ENCODE assay signal across 2 cellular contexts in genomic region chr16:24315343-24315742, GRCh38.
TF ChIP-seq lines count a peak whose summit lies in the region.

No MANE protein-coding gene starts in this region.

TF ChIP-seq in HEK293, 187 proteins besides CTCF, POLR2A, EP300 and RAD21:
- TF ChIP-seq SP7 (tag by site-specific recombination; IDR thresholded peaks at IDR 0.05) (no peak), PRDM1 (tag by site-specific recombination; IDR thresholded peaks at IDR 0.05) (0 out of 2 replicates have a peak, but pooled peaks have one; percentile 34), ZNF521 (tag by site-specific recombination; IDR thresholded peaks at IDR 0.05) (no peak), ZNF366 (tag by site-specific recombination; conservative IDR thresholded peaks at IDR 0.05) (peak; percentile 55), ZNF660 (tag by site-specific recombination; IDR thresholded peaks at IDR 0.05) (no peak)

TF ChIP-seq in K562, 482 proteins besides CTCF, POLR2A, EP300 and RAD21:
- TF ChIP-seq KLF13 (tag; IDR thresholded peaks at IDR 0.05; ENCODE audit: borderline replicate concordance, low read depth) = no peak
- TF ChIP-seq, protein P1, sequence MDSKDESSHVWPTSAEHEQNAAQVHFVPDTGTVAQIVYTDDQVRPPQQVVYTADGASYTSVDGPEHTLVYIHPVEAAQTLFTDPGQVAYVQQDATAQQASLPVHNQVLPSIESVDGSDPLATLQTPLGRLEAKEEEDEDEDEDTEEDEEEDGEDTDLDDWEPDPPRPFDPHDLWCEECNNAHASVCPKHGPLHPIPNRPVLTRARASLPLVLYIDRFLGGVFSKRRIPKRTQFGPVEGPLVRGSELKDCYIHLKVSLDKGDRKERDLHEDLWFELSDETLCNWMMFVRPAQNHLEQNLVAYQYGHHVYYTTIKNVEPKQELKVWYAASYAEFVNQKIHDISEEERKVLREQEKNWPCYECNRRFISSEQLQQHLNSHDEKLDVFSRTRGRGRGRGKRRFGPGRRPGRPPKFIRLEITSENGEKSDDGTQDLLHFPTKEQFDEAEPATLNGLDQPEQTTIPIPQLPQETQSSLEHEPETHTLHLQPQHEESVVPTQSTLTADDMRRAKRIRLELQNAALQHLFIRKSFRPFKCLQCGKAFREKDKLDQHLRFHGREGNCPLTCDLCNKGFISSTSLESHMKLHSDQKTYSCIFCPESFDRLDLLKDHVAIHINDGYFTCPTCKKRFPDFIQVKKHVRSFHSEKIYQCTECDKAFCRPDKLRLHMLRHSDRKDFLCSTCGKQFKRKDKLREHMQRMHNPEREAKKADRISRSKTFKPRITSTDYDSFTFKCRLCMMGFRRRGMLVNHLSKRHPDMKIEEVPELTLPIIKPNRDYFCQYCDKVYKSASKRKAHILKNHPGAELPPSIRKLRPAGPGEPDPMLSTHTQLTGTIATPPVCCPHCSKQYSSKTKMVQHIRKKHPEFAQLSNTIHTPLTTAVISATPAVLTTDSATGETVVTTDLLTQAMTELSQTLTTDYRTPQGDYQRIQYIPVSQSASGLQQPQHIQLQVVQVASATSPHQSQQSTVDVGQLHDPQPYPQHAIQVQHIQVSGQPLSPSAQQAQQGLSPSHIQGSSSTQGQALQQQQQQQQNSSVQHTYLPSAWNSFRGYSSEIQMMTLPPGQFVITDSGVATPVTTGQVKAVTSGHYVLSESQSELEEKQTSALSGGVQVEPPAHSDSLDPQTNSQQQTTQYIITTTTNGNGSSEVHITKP (IDR thresholded peaks at IDR 0.05; ENCODE audit: partially characterized antibody) = no peak
- no peak for TF ChIP-seq ZC3H8 (IDR thresholded peaks at IDR 0.05)
- no peak for TF ChIP-seq FOXJ2 (tag; IDR thresholded peaks at IDR 0.05)
- no peak for TF ChIP-seq NFYB (IDR thresholded peaks at IDR 0.05; ENCODE audit: extremely low read depth, insufficient read length)
- TF ChIP-seq HDAC3 (IDR thresholded peaks at IDR 0.05; ENCODE audit: borderline replicate concordance, partially characterized antibody) = no peak
- no peak for TF ChIP-seq CEBPG (CRISPR knock-in tag; IDR thresholded peaks at IDR 0.05)
- TF ChIP-seq CEBPG (tag; conservative IDR thresholded peaks at IDR 0.05 in 1 of 2, IDR thresholded peaks at IDR 0.05 in 1 of 2) = no peak
- TF ChIP-seq ZNF512 (tag; IDR thresholded peaks at IDR 0.05) = peak; percentile 56; the same call in 1 of the 2 replicates
